Comparison of ENCODE assay signal across 22 cellular contexts in the genomic region with DNA sequence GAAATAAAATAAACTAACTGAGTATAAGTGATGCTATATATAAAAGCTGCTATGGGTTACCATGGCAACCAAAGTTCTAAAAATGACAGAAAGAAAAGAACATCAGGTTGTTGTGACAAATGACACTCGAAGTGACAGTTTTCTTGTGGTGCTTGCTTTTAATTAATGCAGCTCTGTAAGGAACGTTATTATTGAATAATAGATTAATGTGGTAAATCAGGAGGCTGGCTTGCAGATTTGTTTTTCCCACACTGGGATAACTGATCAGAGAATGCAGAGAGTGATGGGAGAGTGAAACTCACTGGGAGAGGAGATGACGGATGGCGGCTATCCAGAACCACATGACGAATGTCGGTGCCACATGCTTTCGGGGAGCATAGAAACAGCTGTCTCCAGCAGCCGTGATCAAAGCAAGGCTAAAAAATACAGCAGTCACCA.
A peak's percentile ranks its signal among the peaks of the same experiment; 100 is the strongest.
DNase-seq lines count a peak whose midpoint lies in the region; ATAC-seq, FAIRE-seq and TF ChIP-seq lines count a peak whose summit lies in the region.
"Had no signal": no experiment of that assay in that cellular context is flagged by ENCODE, and none has a peak within 500 bp of the region (broad histone marks: within the 10 kb centered on the region; RNA-seq: fewer than 3 reads in every experiment).

No MANE protein-coding gene starts in this region.

- H3K27me3 ChIP-seq in BLaER1 treated with 17β-estradiol and CSF1 and Interleukin-3, amounts not matched to agents 10 nM and 100 nM, result no peaks in the 10 kb centered on the region
- H3K27me3 ChIP-seq in K562 (ENCODE audit: control insufficient read depth in 2 of 2, insufficient read depth in 2 of 2, low read length in 2 of 2), result no peaks in the 10 kb centered on the region

- in situ Hi-C loops in K562 (cut with MboI), result no loop called here

- no TSS peak for BruUV-seq in K562 (replicated peaks; lab: Mats Ljungman, UMichigan)

- H3K27ac ChIP-seq in BLaER1 treated with 17β-estradiol and CSF1 and Interleukin-3, amounts not matched to agents 10 nM and 100 nM, result no peak overlapping the region
- no peak overlapping the region for H3K27ac ChIP-seq in K562 (ENCODE audit: extremely low read depth, low read depth, low read length)
- no peak overlapping the region for H3K27ac ChIP-seq in coronary artery
- H3K27ac ChIP-seq: HL-60 had no signal

- WGBS in K562 (ENCODE audit: insufficient coverage, low coverage, missing lambda C conversion rate), result under 1% methylated on average over 8 of the region's 8 CpGs

- no peak overlapping the region for H2AFZ ChIP-seq in K562 (ENCODE audit: low read depth, low read length)

- POLR2A ChIA-PET in K562 (lab: Yijun Ruan, JAX), result no interaction called here

- intact Hi-C loops in K562 (cut with micrococcal nuclease), result no loop called here
- intact Hi-C loops in head of caudate nucleus (cut with DNase I), result no loop called here

- H3K36me3 ChIP-seq in BLaER1 treated with 17β-estradiol and CSF1 and Interleukin-3, amounts not matched to agents 10 nM and 100 nM, result no peaks in the 10 kb centered on the region
- no peaks in the 10 kb centered on the region for H3K36me3 ChIP-seq in K562 (ENCODE audit: control insufficient read depth, insufficient read depth, low read length)

- H4K20me1 ChIP-seq in BLaER1 treated with 17β-estradiol and CSF1 and Interleukin-3, amounts not matched to agents 10 nM and 100 nM, result no peaks in the 10 kb centered on the region
- H4K20me1 ChIP-seq in K562 (replicated peaks; ENCODE audit: control insufficient read depth, insufficient read depth, low read length), result no peaks in the 10 kb centered on the region

- peaks cover 7 to 26% (median 16%) of the 10 kb centered on the region in 11 experiments; a peak in 21 of 22 replicates for H3K9me3 ChIP-seq in BLaER1 treated with 17β-estradiol and CSF1 and Interleukin-3, amounts not matched to agents 10 nM and 100 nM (replicated peaks in 1 of 11)
- H3K9me3 ChIP-seq in K562 (replicated peaks; ENCODE audit: control insufficient read depth, insufficient read depth, low read depth, low read length), result no peaks in the 10 kb centered on the region

- no peak for TF ChIP-seq EP300 in K562 (IDR thresholded peaks at IDR 0.05; ENCODE audit: low read length)

- no peak for TF ChIP-seq POLR2A in K562 (conservative IDR thresholded peaks at IDR 0.05)

- DNase-seq in K562 (ENCODE audit: extremely low read depth in 1 of 4, low spot score in 3 of 4) (no peak), head of caudate nucleus (peak in 40 of 42 donors; percentile 23 to 85 (median 58)), putamen (ENCODE audit: low spot score) (peak; percentile 71), coronary artery (ENCODE audit: low spot score) (no peak), GOT3 (lab: John Stamatoyannopoulos, UW) (no peak)
- DNase-seq: C1 segment of cervical spinal cord; CD8-positive, alpha-beta memory T cell; DMS79; H9; IMR-90; Kasumi-1; NCI-H1092 treated with DMSO at 0.1 percent for 48 hours; NCI-H2081; NCI-H446 treated with DMSO at 0.1 percent for 48 hours; NK-92 treated with Interleukin-12 subunit alpha and Interleukin-12 subunit beta, amount 100 ng/mL, for 24 hours had no signal

- ATAC-seq in K562, result no peak
- no peak for ATAC-seq in HG03521 (IDR thresholded peaks at IDR 0.05; ENCODE audit: unreplicated experiment)
- ATAC-seq in GM19395 (IDR thresholded peaks at IDR 0.05; ENCODE audit: unreplicated experiment), result no peak
- ATAC-seq: Right ventricle myocardium inferior had no signal

- H3K4me1 ChIP-seq in BLaER1 treated with 17β-estradiol and CSF1 and Interleukin-3, amounts not matched to agents 10 nM and 100 nM, result peaks cover 0 to 45% (median 35%) of the 10 kb centered on the region in 10 experiments; a peak in 16 of 20 replicates
- H3K4me1 ChIP-seq in K562 (replicated peaks in 1 of 2; ENCODE audit: control insufficient read depth in 2 of 2, insufficient read depth in 2 of 2, low read length in 2 of 2), result no peaks in the 10 kb centered on the region

- no peak for FAIRE-seq in K562 (lab: Jason Lieb, UNC)
- FAIRE-seq: A204.1, RCC 7860 had no signal

- H3K9ac ChIP-seq in BLaER1 treated with 17β-estradiol and CSF1 and Interleukin-3, amounts not matched to agents 10 nM and 100 nM, result no peak overlapping the region
- H3K9ac ChIP-seq in K562 (ENCODE audit: insufficient read depth in 1 of 2, low read depth in 2 of 2, low read length in 2 of 2), result no peak overlapping the region

- H3K4me3 ChIP-seq in BLaER1 treated with 17β-estradiol and CSF1 and Interleukin-3, amounts not matched to agents 10 nM and 100 nM, result no peak overlapping the region
- no peak overlapping the region for H3K4me3 ChIP-seq in K562
- no peak overlapping the region for H3K4me3 ChIP-seq in coronary artery

- no peak for TF ChIP-seq CTCF in K562 (IDR thresholded peaks at IDR 0.05 in 2 of 3, conservative IDR thresholded peaks at IDR 0.05 in 1 of 3; ENCODE audit: insufficient read depth in 2 of 3, low read depth in 1 of 3, low read length in 3 of 3)
- TF ChIP-seq CTCF in coronary artery (IDR thresholded peaks at IDR 0.05), result no peak

- no peak for TF ChIP-seq RAD21 in K562 (CRISPR knock-in tag; conservative IDR thresholded peaks at IDR 0.05 in 1 of 2, IDR thresholded peaks at IDR 0.05 in 1 of 2)

- CTCF ChIA-PET in K562 (lab: Yijun Ruan, JAX; ENCODE audit: low intra/inter-chr PET ratio), result no interaction called here

- peak overlapping the region in 8 of 11 experiments; percentile 36 to 95 (median 71); a peak in 15 of 22 replicates for H3K4me2 ChIP-seq in BLaER1 treated with 17β-estradiol and CSF1 and Interleukin-3, amounts not matched to agents 10 nM and 100 nM
- no peak overlapping the region for H3K4me2 ChIP-seq in K562 (ENCODE audit: insufficient read depth, low read length)

- H3K79me2 ChIP-seq in K562 (ENCODE audit: control insufficient read depth, insufficient read depth, low read length), result no peaks in the 10 kb centered on the region

- H3K9me1 ChIP-seq in K562 (ENCODE audit: control insufficient read depth, insufficient read depth, low read length), result no peaks in the 10 kb centered on the region

TF ChIP-seq in K562, 482 proteins besides CTCF, POLR2A, EP300 and RAD21:
- no peak for TF ChIP-seq ZNF280B (CRISPR knock-in tag; IDR thresholded peaks at IDR 0.05)
- peak; percentile 81 for TF ChIP-seq RFX1 (IDR thresholded peaks at IDR 0.05)

Comparison
In these comparisons a context has a peak if more than half of its experiments do, and no peak if none do; other contexts are left out.
1. DNase-seq: peak in head of caudate nucleus (40 of 42) and putamen (single experiment); none in K562 (0 of 4), coronary artery (single experiment) and GOT3 (single experiment).